ENCODE assay signal across 1 cellular context in the genomic region with DNA sequence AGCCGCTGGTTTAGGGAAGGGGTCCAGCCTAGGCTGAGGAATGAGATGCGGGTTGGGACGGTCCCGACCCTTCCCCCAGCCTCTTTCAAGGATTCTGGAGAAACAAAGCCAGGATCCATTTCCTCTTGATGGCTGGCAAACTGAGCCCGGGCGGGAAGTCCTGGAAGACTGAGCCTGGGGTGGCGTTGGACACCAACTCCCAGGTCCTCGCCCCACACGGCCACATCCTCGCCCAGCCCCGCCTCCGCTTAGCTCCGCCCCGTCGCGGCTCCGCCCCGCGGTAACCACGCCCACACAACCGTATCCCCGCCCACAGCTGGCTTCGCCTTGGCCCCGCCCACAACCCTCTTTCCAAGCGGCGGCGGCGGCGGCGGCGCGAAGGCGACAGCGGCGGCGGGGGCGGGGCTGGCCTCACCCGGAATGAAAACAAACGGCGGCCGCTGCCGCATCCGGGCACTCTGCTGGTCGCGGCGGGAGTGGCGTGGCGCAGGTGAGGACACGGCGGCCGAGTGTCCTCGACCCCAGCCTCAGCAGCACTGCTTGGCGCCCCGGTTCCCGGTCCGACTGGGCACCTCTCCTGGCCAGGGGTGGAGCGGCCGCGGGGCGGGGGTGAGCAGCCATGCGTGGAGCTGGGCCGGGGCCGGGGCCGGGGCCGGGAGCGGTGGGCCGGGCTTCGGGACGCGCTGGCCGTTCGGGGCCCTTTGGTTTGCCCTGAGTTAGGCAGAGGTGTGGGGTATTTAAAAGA.
TF ChIP-seq lines count a peak whose summit lies in the region.

A gene with protein sequence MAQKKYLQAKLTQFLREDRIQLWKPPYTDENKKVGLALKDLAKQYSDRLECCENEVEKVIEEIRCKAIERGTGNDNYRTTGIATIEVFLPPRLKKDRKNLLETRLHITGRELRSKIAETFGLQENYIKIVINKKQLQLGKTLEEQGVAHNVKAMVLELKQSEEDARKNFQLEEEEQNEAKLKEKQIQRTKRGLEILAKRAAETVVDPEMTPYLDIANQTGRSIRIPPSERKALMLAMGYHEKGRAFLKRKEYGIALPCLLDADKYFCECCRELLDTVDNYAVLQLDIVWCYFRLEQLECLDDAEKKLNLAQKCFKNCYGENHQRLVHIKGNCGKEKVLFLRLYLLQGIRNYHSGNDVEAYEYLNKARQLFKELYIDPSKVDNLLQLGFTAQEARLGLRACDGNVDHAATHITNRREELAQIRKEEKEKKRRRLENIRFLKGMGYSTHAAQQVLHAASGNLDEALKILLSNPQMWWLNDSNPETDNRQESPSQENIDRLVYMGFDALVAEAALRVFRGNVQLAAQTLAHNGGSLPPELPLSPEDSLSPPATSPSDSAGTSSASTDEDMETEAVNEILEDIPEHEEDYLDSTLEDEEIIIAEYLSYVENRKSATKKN (plus strand): TSS at position 456 of the 745 bp plus-strand sequence. CDS start 3,538 bp downstream, outside the sequence.

TF ChIP-seq in HepG2, 621 proteins besides CTCF, POLR2A, EP300 and RAD21 (continued from another document and continues in another):
- TF ChIP-seq HMGXB4 (CRISPR knock-in tag; IDR thresholded peaks at IDR 0.05; ENCODE audit: borderline replicate concordance in 1 of 2, low read depth in 1 of 2): peak; percentile 68 to 80; a peak in 3 of 4 replicates
- peak; percentile 98; the same call in 1 of the 2 replicates for TF ChIP-seq FOXK1 (CRISPR knock-in tag; IDR thresholded peaks at IDR 0.05; ENCODE audit: borderline replicate concordance, low read depth)
- no peak for TF ChIP-seq ZNF749 (CRISPR knock-in tag; IDR thresholded peaks at IDR 0.05; ENCODE audit: borderline replicate concordance)
- TF ChIP-seq CENPX (CRISPR knock-in tag; IDR thresholded peaks at IDR 0.05): no peak
- no peak for TF ChIP-seq ISX (CRISPR knock-in tag; conservative IDR thresholded peaks at IDR 0.05)
- TF ChIP-seq ZNF557 (CRISPR knock-in tag; IDR thresholded peaks at IDR 0.05): no peak
- peak; percentile 81 for TF ChIP-seq DRAP1 (CRISPR knock-in tag; IDR thresholded peaks at IDR 0.05)
- no peak for TF ChIP-seq TEF (CRISPR knock-in tag; IDR thresholded peaks at IDR 0.05)
- TF ChIP-seq ZNF775 (CRISPR knock-in tag; IDR thresholded peaks at IDR 0.05; ENCODE audit: borderline replicate concordance): no peak
- TF ChIP-seq ZNF160 (CRISPR knock-in tag; IDR thresholded peaks at IDR 0.05): peak; percentile 11; the same call in 1 of the 2 replicates
- no peak for TF ChIP-seq MEIS1 (CRISPR knock-in tag; IDR thresholded peaks at IDR 0.05; ENCODE audit: borderline replicate concordance)
- no peak for TF ChIP-seq ZBTB49 (CRISPR knock-in tag; IDR thresholded peaks at IDR 0.05; ENCODE audit: borderline replicate concordance)
- TF ChIP-seq ZNF589 (CRISPR knock-in tag; conservative IDR thresholded peaks at IDR 0.05): no peak
- TF ChIP-seq FOXO1 (CRISPR knock-in tag; IDR thresholded peaks at IDR 0.05): peak; percentile 50
- no peak for TF ChIP-seq U2AF1 (optimal IDR thresholded peaks at IDR 0.05; ENCODE audit: low read depth, low read length)
- TF ChIP-seq, protein P1, sequence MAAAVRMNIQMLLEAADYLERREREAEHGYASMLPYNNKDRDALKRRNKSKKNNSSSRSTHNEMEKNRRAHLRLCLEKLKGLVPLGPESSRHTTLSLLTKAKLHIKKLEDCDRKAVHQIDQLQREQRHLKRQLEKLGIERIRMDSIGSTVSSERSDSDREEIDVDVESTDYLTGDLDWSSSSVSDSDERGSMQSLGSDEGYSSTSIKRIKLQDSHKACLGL (CRISPR knock-in tag; IDR thresholded peaks at IDR 0.05): no peak
- TF ChIP-seq PTBP1 (IDR thresholded peaks at IDR 0.05; ENCODE audit: low read depth, low read length, poor library complexity, severe bottlenecking): no peak
- peak; percentile 96 for TF ChIP-seq GABPB1 (CRISPR knock-in tag; IDR thresholded peaks at IDR 0.05)
- TF ChIP-seq, protein P2, sequence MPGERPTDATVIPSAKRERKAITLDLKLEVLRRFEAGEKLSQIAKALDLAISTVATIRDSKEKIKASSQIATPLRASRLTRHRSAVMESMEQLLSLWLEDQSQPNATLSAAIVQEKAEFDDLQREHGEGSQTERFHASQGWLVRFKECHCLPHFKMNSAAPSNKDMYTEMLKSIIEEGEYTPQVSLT (CRISPR knock-in tag; IDR thresholded peaks at IDR 0.05; ENCODE audit: borderline replicate concordance, low read depth): no peak
- TF ChIP-seq ZNF543 (CRISPR knock-in tag; IDR thresholded peaks at IDR 0.05): no peak
- no peak for TF ChIP-seq JUNB (CRISPR knock-in tag; IDR thresholded peaks at IDR 0.05; ENCODE audit: borderline replicate concordance)
- no peak for TF ChIP-seq ZNF335 (CRISPR knock-in tag; IDR thresholded peaks at IDR 0.05)
- TF ChIP-seq CCDC6 (CRISPR knock-in tag; IDR thresholded peaks at IDR 0.05): no peak
- no peak for TF ChIP-seq IRX3 (CRISPR knock-in tag; IDR thresholded peaks at IDR 0.05; ENCODE audit: borderline replicate concordance, low read depth)
- TF ChIP-seq ZNF552 (CRISPR knock-in tag; IDR thresholded peaks at IDR 0.05; ENCODE audit: borderline replicate concordance): peak; percentile 67; the same call in 1 of the 2 replicates
- TF ChIP-seq ZNF720 (CRISPR knock-in tag; IDR thresholded peaks at IDR 0.05): no peak
- TF ChIP-seq YEATS2 (CRISPR knock-in tag; IDR thresholded peaks at IDR 0.05; ENCODE audit: borderline replicate concordance): no peak
- peak; percentile 77; the same call in 1 of the 2 replicates for TF ChIP-seq TMF1 (CRISPR knock-in tag; IDR thresholded peaks at IDR 0.05; ENCODE audit: low read depth)
- TF ChIP-seq, protein P3, sequence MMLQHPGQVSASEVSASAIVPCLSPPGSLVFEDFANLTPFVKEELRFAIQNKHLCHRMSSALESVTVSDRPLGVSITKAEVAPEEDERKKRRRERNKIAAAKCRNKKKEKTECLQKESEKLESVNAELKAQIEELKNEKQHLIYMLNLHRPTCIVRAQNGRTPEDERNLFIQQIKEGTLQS (CRISPR knock-in tag; IDR thresholded peaks at IDR 0.05): no peak
- no peak for TF ChIP-seq RBM39 (IDR thresholded peaks at IDR 0.05; ENCODE audit: low read depth, low read length, poor library complexity, severe bottlenecking)
- no peak for TF ChIP-seq TEAD2 (CRISPR knock-in tag; IDR thresholded peaks at IDR 0.05)
- no peak for TF ChIP-seq BHLHE40 (IDR thresholded peaks at IDR 0.05; ENCODE audit: low read length)
- no peak for TF ChIP-seq EHMT2 (IDR thresholded peaks at IDR 0.05; ENCODE audit: borderline replicate concordance, low read depth, low read length)
- no peak for TF ChIP-seq PBX3 (CRISPR knock-in tag; IDR thresholded peaks at IDR 0.05; ENCODE audit: borderline replicate concordance)
- TF ChIP-seq SSRP1 (CRISPR knock-in tag; IDR thresholded peaks at IDR 0.05): no peak
- TF ChIP-seq FOXA1 (IDR thresholded peaks at IDR 0.05): no peak
- TF ChIP-seq FOXA1 (CRISPR knock-in tag; IDR thresholded peaks at IDR 0.05): peak; percentile 90
- no peak for TF ChIP-seq ZSCAN5A (CRISPR knock-in tag; IDR thresholded peaks at IDR 0.05; ENCODE audit: borderline replicate concordance)
- TF ChIP-seq NR2F2 (IDR thresholded peaks at IDR 0.05; ENCODE audit: borderline replicate concordance, low read depth): no peak; the same call in 1 of the 2 replicates
- no peak for TF ChIP-seq RARG (CRISPR knock-in tag; IDR thresholded peaks at IDR 0.05; ENCODE audit: low read depth)
- no peak for TF ChIP-seq MATR3 (CRISPR knock-in tag; IDR thresholded peaks at IDR 0.05)
- no peak for TF ChIP-seq ZNF703 (CRISPR knock-in tag; IDR thresholded peaks at IDR 0.05; ENCODE audit: borderline replicate concordance)
- no peak for TF ChIP-seq RBAK (CRISPR knock-in tag; IDR thresholded peaks at IDR 0.05)
- peak; percentile 35; the same call in 1 of the 2 replicates for TF ChIP-seq NRL (CRISPR knock-in tag; IDR thresholded peaks at IDR 0.05; ENCODE audit: borderline replicate concordance)
- no peak for TF ChIP-seq ZNF235 (CRISPR knock-in tag; IDR thresholded peaks at IDR 0.05; ENCODE audit: borderline replicate concordance)
- TF ChIP-seq ZNF609 (CRISPR knock-in tag; IDR thresholded peaks at IDR 0.05; ENCODE audit: borderline replicate concordance): peak; percentile 61; the same call in 1 of the 2 replicates
